Comparison of ENCODE assay signal across 1 cellular context in genomic region chr20:45415822-45416637, GRCh38.
A peak's percentile ranks its signal among the peaks of the same experiment; 100 is the strongest.
TF ChIP-seq lines count a peak whose summit lies in the region.

Gene PIGT, plus strand, starts transcription at chr20:45416141. Its CDS starts 16 bp downstream, at chr20:45416157.

TF ChIP-seq in IMR-90, 13 proteins besides CTCF, POLR2A, EP300 and RAD21 (continued from another document):
- peak; percentile 89; the same call in 1 of the 2 replicates for TF ChIP-seq MXI1 (IDR thresholded peaks at IDR 0.05; ENCODE audit: borderline replicate concordance, low read depth, low read length)
- no peak for TF ChIP-seq MAFK (IDR thresholded peaks at IDR 0.05; ENCODE audit: low read depth, low read length)
- no peak for TF ChIP-seq BHLHE40 (IDR thresholded peaks at IDR 0.05; ENCODE audit: low read depth, low read length)
- TF ChIP-seq RFX5 (IDR thresholded peaks at IDR 0.05; ENCODE audit: low read depth, low read length) = 0 out of 2 replicates have a peak, but pooled peaks have one; percentile 13
- no peak; the same call in 1 of the 2 replicates for TF ChIP-seq CHD1 (IDR thresholded peaks at IDR 0.05; ENCODE audit: low read depth, low read length)
- no peak for TF ChIP-seq SMC3 (IDR thresholded peaks at IDR 0.05; ENCODE audit: low read depth, low read length)
- no peak for TF ChIP-seq CEBPB (IDR thresholded peaks at IDR 0.05; ENCODE audit: low read depth, low read length)
- no peak for TF ChIP-seq NFE2L2 (IDR thresholded peaks at IDR 0.05; ENCODE audit: low read depth, low read length)
- no peak for TF ChIP-seq FOS (IDR thresholded peaks at IDR 0.05; ENCODE audit: low read depth, low read length)
